In the genomic region with DNA sequence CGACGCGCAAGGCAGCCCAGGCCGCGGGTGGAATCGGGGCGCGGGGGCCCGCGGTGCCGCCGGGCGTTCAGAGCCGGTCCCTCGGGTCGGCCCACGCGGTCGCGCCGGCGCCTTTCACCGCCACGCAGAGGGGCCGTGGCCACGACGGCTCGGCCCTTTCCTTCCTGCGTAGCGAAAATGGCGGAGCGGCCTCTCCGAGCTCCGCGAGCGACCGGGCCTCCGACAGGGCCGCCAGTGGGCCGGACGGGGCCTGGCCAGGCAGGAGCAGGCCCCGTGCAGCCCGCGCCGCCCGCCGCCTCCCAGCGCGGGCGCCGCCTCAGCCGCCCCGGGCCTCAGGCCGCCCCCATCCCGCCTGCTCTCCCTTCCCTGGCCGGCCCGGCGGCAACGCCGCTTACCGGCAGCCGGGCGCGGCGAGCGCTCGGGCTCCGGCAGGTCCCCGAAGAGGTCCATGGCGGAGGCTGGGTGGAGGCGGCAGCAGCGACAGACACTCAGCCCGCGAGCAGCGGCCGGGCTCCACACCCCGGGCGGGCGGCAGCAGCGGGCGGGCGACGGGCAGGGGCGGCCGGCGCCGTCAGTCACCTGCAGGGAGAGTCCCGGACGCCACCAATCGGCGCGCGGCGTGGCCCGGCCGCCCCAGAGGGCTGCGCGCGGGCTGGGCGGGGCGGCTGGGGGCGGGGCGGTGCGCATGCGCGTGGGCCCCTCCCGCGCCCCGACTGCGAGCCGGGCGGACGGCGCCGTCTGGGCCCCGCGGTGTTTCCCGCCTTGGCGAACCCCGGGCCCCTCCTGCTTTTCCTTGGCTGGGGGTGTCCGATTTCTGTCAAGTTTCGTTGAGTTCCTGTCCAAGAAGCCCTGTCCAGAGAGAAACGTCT, we compare ENCODE assay signal across 8 cellular contexts. TPM values are rescaled to one million over a fixed set of nuclear protein-coding genes. Genes with fewer than 3 reads are reported as not detected.
A peak's percentile ranks its signal among the peaks of the same experiment; 100 is the strongest.
DNase-seq lines count a peak whose midpoint lies in the region; ATAC-seq, FAIRE-seq and TF ChIP-seq lines count a peak whose summit lies in the region.

ILKAP (minus strand) TSS at position 592 of the 869 bp plus-strand sequence; CDS start at position 450, 142 bp downstream.

- in situ Hi-C loops in HepG2 (cut with HindIII; ENCODE audit: extremely low pct_ligation_motif_present, low pct_unique_long_range_greater_than_20kb) = no loop called here

- peak; percentile 65 to 85 for TF ChIP-seq POLR2A in HepG2 (IDR thresholded peaks at IDR 0.05; ENCODE audit: insufficient read depth in 1 of 2, low read depth in 2 of 2, low read length in 2 of 2)

- no peak for TF ChIP-seq CTCF in HepG2 (CRISPR knock-in tag; IDR thresholded peaks at IDR 0.05)

- POLR2A ChIA-PET in HepG2 (lab: Yijun Ruan, JAX) = interaction anchor here (1.0 to 1.8 kb wide), 8 partner anchors 17 to 143 kb away, joined by 3 to 8 read pairs (median 4); partner anchors contain the start of genes HES6 and SCLY

- DNase-seq in C1 segment of cervical spinal cord (lab: John Stamatoyannopoulos, UW) (peak in 13 of 14 donors; percentile 54 to 94 (median 79)), NCI-H69 (lab: John Stamatoyannopoulos, UW) (peak; percentile 89), HepG2 (ENCODE audit: low spot score) (peak; percentile 75)
- peak; percentile 81 to 85 for DNase-seq in activated CD4-positive, alpha-beta T cell treated with anti-CD3 and anti-CD28 coated beads, Interleukin-2, amount 50 U/mL, for 24 hours (ENCODE audit: low read depth in 1 of 2, low spot score in 1 of 2)
- peak; percentile 90 for DNase-seq in stimulated activated CD4-positive, alpha-beta T cell treated with anti-CD3 and anti-CD28 coated beads, Interleukin-4, amount 100 ng/mL, for 1 hour

- H4K20me1 ChIP-seq in HepG2 (ENCODE audit: insufficient read depth, low read length) = peaks cover 20% of the 10 kb centered on the region

- peaks cover 3% of the 10 kb centered on the region for H3K27me3 Mint-ChIP-seq in dendritic cell treated with granulocyte-macrophage colony-stimulating factor and Interleukin-4, amounts not matched to agents 40 ng/mL and 50 ng/mL, for 4 days

- H3K4me2 ChIP-seq in HepG2 (ENCODE audit: low read depth, low read length) = peak within 1 kb of the TSS; percentile 95

- peak within 1 kb of the TSS; percentile 89 for H2AFZ ChIP-seq in HepG2 (ENCODE audit: low read length)

- peak within 1 kb of the TSS; percentile 80 for H3K27ac Mint-ChIP-seq in dendritic cell treated with granulocyte-macrophage colony-stimulating factor and Interleukin-4, amounts not matched to agents 40 ng/mL and 50 ng/mL, for 4 days

- peaks cover 44% of the 10 kb centered on the region for H3K4me1 ChIP-seq in HepG2 (ENCODE audit: insufficient read depth, low read length)

- under 1% methylated on average over 26 of the region's 123 CpGs for whole genome bisulfite sequencing in HepG2 (ENCODE audit: low lambda C conversion rate)

- H3K9me3 Mint-ChIP-seq in dendritic cell treated with granulocyte-macrophage colony-stimulating factor and Interleukin-4, amounts not matched to agents 40 ng/mL and 50 ng/mL, for 4 days = no peaks in the 10 kb centered on the region

- peaks cover 0 to 25% of the 10 kb centered on the region in 2 experiments; a peak in 2 of 5 replicates for H3K27me3 ChIP-seq in HepG2 (ENCODE audit: control insufficient read depth in 1 of 2, insufficient read depth in 2 of 2, low read length in 2 of 2)

- peaks cover 50% of the 10 kb centered on the region for H3K79me2 ChIP-seq in HepG2 (ENCODE audit: insufficient read depth, low read length)

- H3K36me3 ChIP-seq in HepG2 (replicated peaks in 1 of 2; ENCODE audit: control insufficient read depth in 1 of 2, insufficient read depth in 2 of 2, low read length in 2 of 2) = 0 out of 5 replicates have a peak, but pooled peaks cover 0 to 3% of the 10 kb centered on the region in 2 experiments

- peak within 1 kb of the TSS; percentile 59 for H3K27ac ChIP-seq in HepG2 (ENCODE audit: extremely low read length, insufficient read depth, low read length)

- peak within 1 kb of the TSS; percentile 72 to 89 (median 81) for H3K4me3 ChIP-seq in HepG2 (replicated peaks in 1 of 3; ENCODE audit: insufficient read depth in 1 of 3, low read depth in 2 of 3, low read length in 3 of 3)

- H3K36me3 Mint-ChIP-seq in dendritic cell treated with granulocyte-macrophage colony-stimulating factor and Interleukin-4, amounts not matched to agents 40 ng/mL and 50 ng/mL, for 4 days (ENCODE audit: low read depth) = peaks cover 5% of the 10 kb centered on the region

- H3K9ac ChIP-seq in HepG2 (ENCODE audit: insufficient read depth, low read depth, low read length) = peak within 1 kb of the TSS; percentile 88

- ATAC-seq in GM19328 (IDR thresholded peaks at IDR 0.05; ENCODE audit: unreplicated experiment) = peak; percentile 96
- peak; percentile 93 for ATAC-seq in HG03460 (IDR thresholded peaks at IDR 0.05; ENCODE audit: unreplicated experiment)
- ATAC-seq in HepG2 = peak; percentile 99

- CTCF ChIA-PET in HepG2 (lab: Yijun Ruan, JAX; ENCODE audit: low intra/inter-chr PET ratio, low total read pairs) = interaction anchor here (0.9 kb wide), 1 partner anchor 38 kb away, joined by 3 read pairs; no protein-coding TSS in a partner anchor

- peaks cover 42% of the 10 kb centered on the region for H3K4me1 Mint-ChIP-seq in dendritic cell treated with granulocyte-macrophage colony-stimulating factor and Interleukin-4, amounts not matched to agents 40 ng/mL and 50 ng/mL, for 4 days (ENCODE audit: low read depth)

- intact Hi-C loops in dendritic cell treated with granulocyte-macrophage colony-stimulating factor and Interleukin-4, amounts not matched to agents 40 ng/mL and 50 ng/mL, for 4 days (cut with micrococcal nuclease) = loop anchor here (5.0 kb wide), 1 partner anchor 34 kb away; no protein-coding TSS in a partner anchor
- intact Hi-C loops in HepG2 (cut with micrococcal nuclease; ENCODE audit: unreplicated experiment) = loop anchor here (1.0 to 5.0 kb wide), 2 partner anchors 39 to 60 kb away; partner anchors contain the start of gene HES6

- TF ChIP-seq EP300 in HepG2 (IDR thresholded peaks at IDR 0.05; ENCODE audit: low read depth in 2 of 2, low read length in 2 of 2) (no peak), HepG2 (CRISPR knock-in tag; IDR thresholded peaks at IDR 0.05; ENCODE audit: borderline replicate concordance) (no peak)

- FAIRE-seq in HepG2 (lab: Jason Lieb, UNC) = no peak

- H3K4me3 Mint-ChIP-seq in dendritic cell treated with granulocyte-macrophage colony-stimulating factor and Interleukin-4, amounts not matched to agents 40 ng/mL and 50 ng/mL, for 4 days = peak within 1 kb of the TSS; percentile 80

- no TSS peak for BruUV-seq in HepG2 (replicated peaks; lab: Mats Ljungman, UMichigan)

- TF ChIP-seq RAD21 in HepG2 (CRISPR knock-in tag; IDR thresholded peaks at IDR 0.05) = peak; percentile 43

- H3K9me3 ChIP-seq in HepG2 (ENCODE audit: low read length) = no peaks in the 10 kb centered on the region

TF ChIP-seq in HepG2, 621 proteins besides CTCF, POLR2A, EP300 and RAD21 (continues in another document):
- TF ChIP-seq GABPB1 (CRISPR knock-in tag; IDR thresholded peaks at IDR 0.05) (peak; percentile 34), GMEB2 (CRISPR knock-in tag; IDR thresholded peaks at IDR 0.05; ENCODE audit: low read depth) (no peak), NFYC (CRISPR knock-in tag; IDR thresholded peaks at IDR 0.05) (peak; percentile 44; the same call in 1 of the 2 replicates), SMAD9 (CRISPR knock-in tag; IDR thresholded peaks at IDR 0.05) (no peak)
- TF ChIP-seq, protein P1, sequence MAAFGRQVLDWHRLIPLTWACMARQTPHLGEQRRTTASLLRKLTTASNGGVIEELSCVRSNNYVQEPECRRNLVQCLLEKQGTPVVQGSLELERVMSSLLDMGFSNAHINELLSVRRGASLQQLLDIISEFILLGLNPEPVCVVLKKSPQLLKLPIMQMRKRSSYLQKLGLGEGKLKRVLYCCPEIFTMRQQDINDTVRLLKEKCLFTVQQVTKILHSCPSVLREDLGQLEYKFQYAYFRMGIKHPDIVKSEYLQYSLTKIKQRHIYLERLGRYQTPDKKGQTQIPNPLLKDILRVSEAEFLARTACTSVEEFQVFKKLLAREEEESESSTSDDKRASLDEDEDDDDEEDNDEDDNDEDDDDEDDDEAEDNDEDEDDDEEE (CRISPR knock-in tag; IDR thresholded peaks at IDR 0.05) = 0 out of 2 replicates have a peak, but pooled peaks have one; percentile 67

RNA-seq across cellular contexts. Expression of gene ILKAP, which starts in this region (rescaled TPM):
- 28.8 and 33.1 TPM in 2 replicates for total RNA-seq in HepG2 (2016; rRNA removed; fragmentation: Illumina TruSeq; extraction: Trizol)
- total RNA-seq in HepG2 (2016; cell fraction: cytosol; rRNA removed; fragmentation: Illumina TruSeq; extraction: Trizol; ENCODE audit: low read depth) = 48.9 and 49.3 TPM in 2 replicates
- total RNA-seq in HepG2 (2016; cell fraction: insoluble cytoplasmic fraction; rRNA removed; fragmentation: Illumina TruSeq; extraction: Trizol) = 29.4 and 32.7 TPM in 2 replicates
- 27.7 and 27.8 TPM in 2 replicates for total RNA-seq in HepG2 (2016; cell fraction: membrane; rRNA removed; fragmentation: Illumina TruSeq; extraction: Trizol)
- total RNA-seq in HepG2 (2016; cell fraction: nucleus; rRNA removed; fragmentation: Illumina TruSeq; extraction: Trizol) = 36.5 and 38.3 TPM in 2 replicates
- polyA plus RNA-seq in HepG2 (2011; rRNA removed) = 29.6 and 31.7 TPM in 2 replicates
- polyA plus RNA-seq in HepG2 (2011; cell fraction: cytosol; rRNA removed) = 18.8 and 19.7 TPM in 2 replicates
- polyA plus RNA-seq in HepG2 (2011; cell fraction: nucleus; rRNA removed) = 88.3 TPM in 2 replicates
- polyA plus RNA-seq in HepG2 (2012) = 20.7 and 25.1 TPM in 2 replicates
- polyA plus RNA-seq in HepG2 (2016; cell fraction: cytosol; fragmentation: Illumina TruSeq; extraction: Trizol; ENCODE audit: low read depth) = 19.8 and 22.9 TPM in 2 replicates
- polyA plus RNA-seq in HepG2 (2016; cell fraction: insoluble cytoplasmic fraction; fragmentation: Illumina TruSeq; extraction: Trizol; ENCODE audit: low read depth) = 37.7 and 40.4 TPM in 2 replicates
- 21.8 and 23.4 TPM in 2 replicates for polyA plus RNA-seq in HepG2 (2016; cell fraction: membrane; fragmentation: Illumina TruSeq; extraction: Trizol; ENCODE audit: low read depth)
- 90.6 and 92.2 TPM in 2 replicates for polyA plus RNA-seq in HepG2 (2016; cell fraction: nucleus; fragmentation: Illumina TruSeq; extraction: Trizol; ENCODE audit: insufficient read depth, low read depth)
- 19.4 and 31.8 TPM in 2 replicates for polyA minus RNA-seq in HepG2 (2011; rRNA and poly(A)+ RNA removed; ENCODE audit: low replicate concordance)
- polyA minus RNA-seq in HepG2 (2011; cell fraction: cytosol; rRNA and poly(A)+ RNA removed) = 6.0 and 7.4 TPM in 2 replicates
- 50.5 and 52.7 TPM in 2 replicates for polyA minus RNA-seq in HepG2 (2011; cell fraction: nucleus; rRNA and poly(A)+ RNA removed)

Comparison
In these comparisons a context has a peak if more than half of its experiments do, and no peak if none do; other contexts are left out.
1. Peak in every context shown above with its lines: DNase-seq, ATAC-seq, H3K4me3 ChIP-seq and H3K27ac ChIP-seq.